16 cellular contexts compared by ENCODE assay signal in the genomic region with DNA sequence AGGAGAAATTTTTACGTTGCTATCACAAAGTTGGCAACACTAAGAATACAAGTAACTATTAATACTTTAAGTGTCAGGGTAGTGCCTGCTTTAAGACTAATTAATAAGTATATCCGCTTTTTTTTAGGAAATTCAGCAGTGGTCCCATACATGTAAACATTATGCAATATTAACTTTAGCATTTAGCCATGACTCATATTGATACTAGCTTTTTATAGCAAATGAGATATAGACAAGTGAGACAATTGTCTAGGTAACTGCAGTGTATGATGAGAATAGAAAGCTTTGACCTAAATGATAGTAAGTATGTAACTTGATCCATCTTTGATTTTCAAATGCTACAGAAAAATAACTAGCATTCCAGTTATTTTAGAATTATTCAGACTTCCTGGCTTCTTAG. TPM values are rescaled to one million over a fixed set of nuclear protein-coding genes. Genes with fewer than 3 reads are reported as not detected.
DNase-seq lines count a peak whose midpoint lies in the region; ATAC-seq lines count a peak whose summit lies in the region.
"Had no signal": no experiment of that assay in that cellular context is flagged by ENCODE, and none has a peak within 500 bp of the region (broad histone marks: within the 10 kb centered on the region; RNA-seq: fewer than 3 reads in every experiment).

No MANE protein-coding gene starts in this region.

- DNase-seq in activated CD8-positive, alpha-beta memory T cell treated with anti-CD3 and anti-CD28 coated beads, Interleukin-2, amount 10 ng/mL, durations not matched to agents 7 days and 5 days, result no peak
- no peak for DNase-seq in OCI-M2 (lab: John Stamatoyannopoulos, UW; ENCODE audit: unreplicated experiment)
- DNase-seq in activated CD8-positive, alpha-beta memory T cell treated with anti-CD3 and anti-CD28 coated beads for 24 hours, result no peak
- DNase-seq: activated CD8-positive, alpha-beta memory T cell treated with anti-CD3 and anti-CD28 coated beads, Interleukin-2, amount 50 U/mL, for 48 hours; amygdala; DMS79; effector CD4-positive, alpha-beta T cell; naive thymus-derived CD4-positive, alpha-beta T cell; NCI-H345; SHP77 treated with DMSO at 0.1 percent for 48 hours had no signal

- no peak overlapping the region for H3K27ac Mint-ChIP-seq in activated CD8-positive, alpha-beta memory T cell treated with anti-CD3 and anti-CD28 coated beads, Interleukin-2, amount 10 ng/mL, durations not matched to agents 7 days and 5 days
- H3K27ac Mint-ChIP-seq: naive thymus-derived CD4-positive, alpha-beta T cell had no signal

- H3K79me2 ChIP-seq in ACC112 (ENCODE audit: control insufficient read depth, insufficient read depth, low read length, unreplicated experiment), result no peaks in the 10 kb centered on the region

- peaks cover 10% of the 10 kb centered on the region for H3K4me1 ChIP-seq in ACC112 (ENCODE audit: control insufficient read depth, insufficient read depth, low read length, unreplicated experiment)
- H3K4me1 ChIP-seq: tibial nerve had no signal

- ATAC-seq in GM18870 (IDR thresholded peaks at IDR 0.05; ENCODE audit: unreplicated experiment), result peak; percentile 65
- peak; percentile 43 for ATAC-seq in HG02642 (IDR thresholded peaks at IDR 0.05; ENCODE audit: poor library complexity, unreplicated experiment)
- peak; percentile 68 for ATAC-seq in HG03565 (IDR thresholded peaks at IDR 0.05; ENCODE audit: unreplicated experiment)
- ATAC-seq in activated CD8-positive, alpha-beta memory T cell treated with anti-CD3 and anti-CD28 coated beads, Interleukin-2, amount 10 ng/mL, durations not matched to agents 7 days and 5 days, result no peak
- ATAC-seq in GM21576 (IDR thresholded peaks at IDR 0.05; ENCODE audit: unreplicated experiment), result no peak
- ATAC-seq: naive thymus-derived CD4-positive, alpha-beta T cell had no signal

- no peaks in the 10 kb centered on the region for H3K27me3 ChIP-seq in ACC112 (ENCODE audit: insufficient read depth, low read length)
- H3K27me3 ChIP-seq: tibial nerve had no signal

- peaks cover 5% of the 10 kb centered on the region for H3K9me3 Mint-ChIP-seq in activated CD8-positive, alpha-beta memory T cell treated with anti-CD3 and anti-CD28 coated beads, Interleukin-2, amount 10 ng/mL, durations not matched to agents 7 days and 5 days (ENCODE audit: low read depth)

- H3K4me1 Mint-ChIP-seq in activated CD8-positive, alpha-beta memory T cell treated with anti-CD3 and anti-CD28 coated beads, Interleukin-2, amount 10 ng/mL, durations not matched to agents 7 days and 5 days, result peaks cover 11% of the 10 kb centered on the region

- H3K27ac ChIP-seq in ACC112 (ENCODE audit: low read depth, low read length), result no peak overlapping the region
- H3K27ac ChIP-seq: tibial nerve had no signal

- H3K36me3 Mint-ChIP-seq in activated CD8-positive, alpha-beta memory T cell treated with anti-CD3 and anti-CD28 coated beads, Interleukin-2, amount 10 ng/mL, durations not matched to agents 7 days and 5 days, result peaks cover 3% of the 10 kb centered on the region

- H2AFZ ChIP-seq in ACC112 (ENCODE audit: low read length, unreplicated experiment), result peak overlapping the region; percentile 12

- H3K4me3 ChIP-seq in ACC112 (ENCODE audit: low read depth, low read length), result no peak overlapping the region; the same call in 1 of the 2 replicates
- H3K4me3 ChIP-seq: tibial nerve had no signal

- H3K36me3 ChIP-seq in ACC112 (ENCODE audit: insufficient read depth, low read length), result no peaks in the 10 kb centered on the region
- H3K36me3 ChIP-seq: tibial nerve had no signal

- H3K4me3 Mint-ChIP-seq in activated CD8-positive, alpha-beta memory T cell treated with anti-CD3 and anti-CD28 coated beads, Interleukin-2, amount 10 ng/mL, durations not matched to agents 7 days and 5 days, result no peak overlapping the region
- H3K4me3 Mint-ChIP-seq: naive thymus-derived CD4-positive, alpha-beta T cell had no signal

- CTCF ChIA-PET in activated CD8-positive, alpha-beta memory T cell treated with anti-CD3 and anti-CD28 coated beads, Interleukin-2, amount 10 ng/mL, durations not matched to agents 7 days and 5 days (lab: Charles Lee), result no interaction called here

- no peaks in the 10 kb centered on the region for H3K27me3 Mint-ChIP-seq in activated CD8-positive, alpha-beta memory T cell treated with anti-CD3 and anti-CD28 coated beads, Interleukin-2, amount 10 ng/mL, durations not matched to agents 7 days and 5 days
- H3K27me3 Mint-ChIP-seq: naive thymus-derived CD4-positive, alpha-beta T cell had no signal

RNA-seq across cellular contexts. Expression of gene VRK2, which starts 27.4 kb away (rescaled TPM):
- 10 to 100 TPM; 26.2 to 28.4 TPM for total RNA-seq in activated CD8-positive, alpha-beta memory T cell treated with anti-CD3 and anti-CD28 coated beads, Interleukin-2, amount 10 ng/mL, durations not matched to agents 7 days and 5 days

Comparison
In these comparisons a context has a peak if more than half of its experiments do, and no peak if none do; other contexts are left out.
1. ATAC-seq: peak in GM18870 (single experiment), HG02642 (single experiment) and HG03565 (single experiment); none in activated CD8-positive, alpha-beta memory T cell treated with anti-CD3 and anti-CD28 coated beads, Interleukin-2, amount 10 ng/mL, durations not matched to agents 7 days and 5 days (single experiment) and GM21576 (single experiment).